In the genomic region with DNA sequence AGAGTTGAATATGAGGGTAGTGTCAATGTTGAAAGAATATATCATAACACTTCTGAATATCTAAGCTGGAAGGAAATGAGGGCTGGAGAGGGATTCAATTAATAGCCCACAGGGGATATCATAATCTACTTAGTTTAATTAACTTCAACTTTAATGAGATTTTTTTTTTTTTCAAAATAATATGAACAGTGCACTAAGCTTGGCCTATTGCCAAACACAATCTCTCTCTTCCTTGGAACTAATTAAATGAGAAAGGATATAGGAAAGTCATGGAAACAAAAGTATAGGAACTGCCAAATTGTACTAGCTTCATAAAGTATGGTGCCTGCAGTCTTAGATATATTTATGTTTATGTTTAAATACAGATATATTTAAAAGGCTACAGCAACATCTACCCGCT, we compare ENCODE assay signal across 17 cellular contexts.
"Had no signal": no experiment of that assay in that cellular context is flagged by ENCODE, and none has a peak within 500 bp of the region (broad histone marks: within the 10 kb centered on the region; RNA-seq: fewer than 3 reads in every experiment).

No MANE protein-coding gene starts in this region.

- FAIRE-seq: keratinocyte had no signal

- H3K36me3 ChIP-seq: left lung had no signal

- DNase-seq: esophagus squamous epithelium; foreskin fibroblast; glutamatergic neuron; left lung; lower lobe of right lung; natural killer cell; sigmoid colon; stimulated activated naive CD4-positive, alpha-beta T cell; trophoblast cell had no signal

- H3K4me1 Mint-ChIP-seq: memory B cell, natural killer cell, neural crest cell had no signal

- H3K27me3 Mint-ChIP-seq: dendritic cell treated with granulocyte-macrophage colony-stimulating factor and Interleukin-4, amounts not matched to agents 40 ng/mL and 50 ng/mL, for 4 days; memory B cell had no signal

- ATAC-seq: gastroesophageal sphincter, left lung, lower lobe of right lung, natural killer cell had no signal

- H3K27ac Mint-ChIP-seq: dendritic cell treated with granulocyte-macrophage colony-stimulating factor and Interleukin-4, amounts not matched to agents 40 ng/mL and 50 ng/mL, for 4 days; memory B cell; mesothelial cell of epicardium; natural killer cell had no signal

- H3K27me3 ChIP-seq: esophagus squamous epithelium, gastroesophageal sphincter, left lung, right atrium auricular region, sigmoid colon had no signal

- H3K9me3 Mint-ChIP-seq: dendritic cell treated with granulocyte-macrophage colony-stimulating factor and Interleukin-4, amounts not matched to agents 40 ng/mL and 50 ng/mL, for 4 days; memory B cell; natural killer cell; neural crest cell had no signal

- H3K9me3 ChIP-seq: esophagus squamous epithelium, gastroesophageal sphincter, left lung, lower lobe of right lung, right atrium auricular region, sigmoid colon had no signal

- H3K4me3 Mint-ChIP-seq: dendritic cell treated with granulocyte-macrophage colony-stimulating factor and Interleukin-4, amounts not matched to agents 40 ng/mL and 50 ng/mL, for 4 days; memory B cell; mesothelial cell of epicardium; natural killer cell; neural crest cell had no signal

- H3K4me1 ChIP-seq: esophagus squamous epithelium, left lung, lower lobe of right lung, right atrium auricular region, sigmoid colon had no signal

- H3K4me3 ChIP-seq: esophagus squamous epithelium, gastroesophageal sphincter, left lung, lower lobe of right lung, right atrium auricular region, sigmoid colon, skin epidermis had no signal

- H3K27ac ChIP-seq: esophagus squamous epithelium, gastroesophageal sphincter, left lung, lower lobe of right lung, right atrium auricular region, sigmoid colon, skin epidermis had no signal
